1 cellular context compared by ENCODE assay signal in the genomic region with DNA sequence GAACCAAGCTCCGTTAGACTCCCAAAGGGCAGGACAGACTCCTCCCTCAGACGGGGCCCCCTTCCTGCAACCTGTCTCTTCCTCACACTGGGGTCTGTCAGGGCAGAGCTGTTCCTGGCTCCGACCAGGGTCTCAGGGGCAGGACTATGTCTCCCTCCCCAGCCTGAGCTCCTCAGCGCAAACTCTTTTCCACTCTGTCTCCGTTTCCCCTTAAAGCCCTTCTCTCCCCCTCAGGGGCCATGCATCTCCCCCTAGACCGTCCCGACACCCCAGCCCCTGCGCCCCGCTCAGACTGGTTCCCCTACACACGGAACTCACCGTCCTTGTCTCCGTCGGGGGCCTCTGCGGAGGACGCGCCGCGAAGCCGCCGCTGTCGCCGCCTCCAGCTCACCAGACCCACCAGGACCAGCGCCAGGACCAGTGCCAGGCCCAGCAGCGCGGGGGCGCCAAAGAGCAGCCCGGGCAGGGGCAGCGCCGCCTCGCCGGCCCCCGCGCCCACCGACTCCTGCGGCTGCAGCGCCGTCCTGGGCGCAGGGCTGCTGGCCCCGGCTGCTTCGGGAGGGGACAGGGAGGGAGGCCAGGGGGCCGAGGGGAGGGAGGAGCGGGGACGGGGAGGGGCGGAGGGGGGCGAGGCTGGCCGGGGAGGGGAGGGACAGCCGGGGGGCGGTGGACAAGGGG.
A peak's percentile ranks its signal among the peaks of the same experiment; 100 is the strongest.
TF ChIP-seq lines count a peak whose summit lies in the region.

No MANE protein-coding gene starts in this region.

TF ChIP-seq in HepG2, 621 proteins besides CTCF, POLR2A, EP300 and RAD21 (continued from another document):
- TF ChIP-seq, protein P1, sequence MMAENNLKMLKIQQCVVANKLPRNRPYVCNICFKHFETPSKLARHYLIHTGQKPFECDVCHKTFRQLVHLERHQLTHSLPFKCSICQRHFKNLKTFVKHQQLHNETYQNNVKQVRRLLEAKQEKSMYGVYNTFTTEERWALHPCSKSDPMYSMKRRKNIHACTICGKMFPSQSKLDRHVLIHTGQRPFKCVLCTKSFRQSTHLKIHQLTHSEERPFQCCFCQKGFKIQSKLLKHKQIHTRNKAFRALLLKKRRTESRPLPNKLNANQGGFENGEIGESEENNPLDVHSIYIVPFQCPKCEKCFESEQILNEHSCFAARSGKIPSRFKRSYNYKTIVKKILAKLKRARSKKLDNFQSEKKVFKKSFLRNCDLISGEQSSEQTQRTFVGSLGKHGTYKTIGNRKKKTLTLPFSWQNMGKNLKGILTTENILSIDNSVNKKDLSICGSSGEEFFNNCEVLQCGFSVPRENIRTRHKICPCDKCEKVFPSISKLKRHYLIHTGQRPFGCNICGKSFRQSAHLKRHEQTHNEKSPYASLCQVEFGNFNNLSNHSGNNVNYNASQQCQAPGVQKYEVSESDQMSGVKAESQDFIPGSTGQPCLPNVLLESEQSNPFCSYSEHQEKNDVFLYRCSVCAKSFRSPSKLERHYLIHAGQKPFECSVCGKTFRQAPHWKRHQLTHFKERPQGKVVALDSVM (CRISPR knock-in tag; IDR thresholded peaks at IDR 0.05): peak; percentile 71; the same call in 1 of the 2 replicates
- TF ChIP-seq, protein P2, sequence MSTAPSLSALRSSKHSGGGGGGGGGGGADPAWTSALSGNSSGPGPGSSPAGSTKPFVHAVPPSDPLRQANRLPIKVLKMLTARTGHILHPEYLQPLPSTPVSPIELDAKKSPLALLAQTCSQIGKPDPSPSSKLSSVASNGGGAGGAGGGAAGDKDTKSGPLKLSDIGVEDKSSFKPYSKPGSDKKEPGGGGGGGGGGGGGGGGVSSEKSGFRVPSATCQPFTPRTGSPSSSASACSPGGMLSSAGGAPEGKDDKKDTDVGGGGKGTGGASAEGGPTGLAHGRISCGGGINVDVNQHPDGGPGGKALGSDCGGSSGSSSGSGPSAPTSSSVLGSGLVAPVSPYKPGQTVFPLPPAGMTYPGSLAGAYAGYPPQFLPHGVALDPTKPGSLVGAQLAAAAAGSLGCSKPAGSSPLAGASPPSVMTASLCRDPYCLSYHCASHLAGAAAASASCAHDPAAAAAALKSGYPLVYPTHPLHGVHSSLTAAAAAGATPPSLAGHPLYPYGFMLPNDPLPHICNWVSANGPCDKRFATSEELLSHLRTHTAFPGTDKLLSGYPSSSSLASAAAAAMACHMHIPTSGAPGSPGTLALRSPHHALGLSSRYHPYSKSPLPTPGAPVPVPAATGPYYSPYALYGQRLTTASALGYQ (CRISPR knock-in tag; IDR thresholded peaks at IDR 0.05): no peak
- TF ChIP-seq ZNF432 (CRISPR knock-in tag; IDR thresholded peaks at IDR 0.05; ENCODE audit: borderline replicate concordance) (no peak), ZNF33B (CRISPR knock-in tag; IDR thresholded peaks at IDR 0.05) (0 out of 2 replicates have a peak, but pooled peaks have one; percentile 65), ZNF234 (CRISPR knock-in tag; conservative IDR thresholded peaks at IDR 0.05) (no peak), ELF1 (CRISPR knock-in tag; IDR thresholded peaks at IDR 0.05) (no peak), TSC22D2 (CRISPR knock-in tag; IDR thresholded peaks at IDR 0.05; ENCODE audit: borderline replicate concordance) (0 out of 2 replicates have a peak, but pooled peaks have one; percentile 17), HOXA3 (CRISPR knock-in tag; IDR thresholded peaks at IDR 0.05) (0 out of 2 replicates have a peak, but pooled peaks have one; percentile 22), XRCC5 (optimal IDR thresholded peaks at IDR 0.05; ENCODE audit: low read length) (peak; percentile 67), SAP130 (CRISPR knock-in tag; IDR thresholded peaks at IDR 0.05; ENCODE audit: low read depth) (peak; percentile 28; the same call in 1 of the 2 replicates), KDM2A (CRISPR knock-in tag; IDR thresholded peaks at IDR 0.05; ENCODE audit: borderline replicate concordance, low read depth) (peak; percentile 57; the same call in 1 of the 2 replicates)
- TF ChIP-seq, protein P3, sequence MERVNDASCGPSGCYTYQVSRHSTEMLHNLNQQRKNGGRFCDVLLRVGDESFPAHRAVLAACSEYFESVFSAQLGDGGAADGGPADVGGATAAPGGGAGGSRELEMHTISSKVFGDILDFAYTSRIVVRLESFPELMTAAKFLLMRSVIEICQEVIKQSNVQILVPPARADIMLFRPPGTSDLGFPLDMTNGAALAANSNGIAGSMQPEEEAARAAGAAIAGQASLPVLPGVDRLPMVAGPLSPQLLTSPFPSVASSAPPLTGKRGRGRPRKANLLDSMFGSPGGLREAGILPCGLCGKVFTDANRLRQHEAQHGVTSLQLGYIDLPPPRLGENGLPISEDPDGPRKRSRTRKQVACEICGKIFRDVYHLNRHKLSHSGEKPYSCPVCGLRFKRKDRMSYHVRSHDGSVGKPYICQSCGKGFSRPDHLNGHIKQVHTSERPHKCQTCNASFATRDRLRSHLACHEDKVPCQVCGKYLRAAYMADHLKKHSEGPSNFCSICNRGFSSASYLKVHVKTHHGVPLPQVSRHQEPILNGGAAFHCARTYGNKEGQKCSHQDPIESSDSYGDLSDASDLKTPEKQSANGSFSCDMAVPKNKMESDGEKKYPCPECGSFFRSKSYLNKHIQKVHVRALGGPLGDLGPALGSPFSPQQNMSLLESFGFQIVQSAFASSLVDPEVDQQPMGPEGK (CRISPR knock-in tag; IDR thresholded peaks at IDR 0.05): peak; percentile 45
- TF ChIP-seq, protein P4, sequence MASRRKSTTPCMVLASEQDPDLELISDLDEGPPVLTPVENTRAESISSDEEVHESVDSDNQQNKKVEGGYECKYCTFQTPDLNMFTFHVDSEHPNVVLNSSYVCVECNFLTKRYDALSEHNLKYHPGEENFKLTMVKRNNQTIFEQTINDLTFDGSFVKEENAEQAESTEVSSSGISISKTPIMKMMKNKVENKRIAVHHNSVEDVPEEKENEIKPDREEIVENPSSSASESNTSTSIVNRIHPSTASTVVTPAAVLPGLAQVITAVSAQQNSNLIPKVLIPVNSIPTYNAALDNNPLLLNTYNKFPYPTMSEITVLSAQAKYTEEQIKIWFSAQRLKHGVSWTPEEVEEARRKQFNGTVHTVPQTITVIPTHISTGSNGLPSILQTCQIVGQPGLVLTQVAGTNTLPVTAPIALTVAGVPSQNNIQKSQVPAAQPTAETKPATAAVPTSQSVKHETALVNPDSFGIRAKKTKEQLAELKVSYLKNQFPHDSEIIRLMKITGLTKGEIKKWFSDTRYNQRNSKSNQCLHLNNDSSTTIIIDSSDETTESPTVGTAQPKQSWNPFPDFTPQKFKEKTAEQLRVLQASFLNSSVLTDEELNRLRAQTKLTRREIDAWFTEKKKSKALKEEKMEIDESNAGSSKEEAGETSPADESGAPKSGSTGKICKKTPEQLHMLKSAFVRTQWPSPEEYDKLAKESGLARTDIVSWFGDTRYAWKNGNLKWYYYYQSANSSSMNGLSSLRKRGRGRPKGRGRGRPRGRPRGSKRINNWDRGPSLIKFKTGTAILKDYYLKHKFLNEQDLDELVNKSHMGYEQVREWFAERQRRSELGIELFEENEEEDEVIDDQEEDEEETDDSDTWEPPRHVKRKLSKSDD (CRISPR knock-in tag; IDR thresholded peaks at IDR 0.05; ENCODE audit: low read depth): no peak
